28 cellular contexts compared by ENCODE assay signal in genomic region chr7:66518151-66518691, GRCh38.
"Had no signal": no experiment of that assay in that cellular context is flagged by ENCODE, and none has a peak within 500 bp of the region (broad histone marks: within the 10 kb centered on the region; RNA-seq: fewer than 3 reads in every experiment).

No MANE protein-coding gene starts in this region.

- H3K4me1 ChIP-seq: breast epithelium, heart left ventricle, spleen, vagina had no signal

- H3K9me3 Mint-ChIP-seq: activated CD4-positive, alpha-beta memory T cell treated with anti-CD3 and anti-CD28 coated beads for 36 hours; activated naive CD4-positive, alpha-beta T cell treated with anti-CD3 and anti-CD28 coated beads for 36 hours; activated naive CD8-positive, alpha-beta T cell treated with anti-CD3 and anti-CD28 coated beads, Interleukin-2, amount 10 ng/mL, durations not matched to agents 7 days and 5 days; activated T-helper 1 cell treated with anti-CD3 and anti-CD28 coated beads, Interleukin-12 subunit alpha, Interleukin-12 subunit beta, Interleukin-2, Interleukin-4 antibody, amounts not matched to agents 30 ng/mL and 10 ng/mL and 1 ng/mL, durations not matched to agents 14 hours and 24 hours and 36 hours; endodermal cell; mesothelial cell of epicardium; naive B cell; stimulated activated naive CD8-positive, alpha-beta T cell treated with anti-CD3 and anti-CD28 coated beads, Interleukin-15, Interleukin-2, amounts not matched to agents 100 ng/mL and 50 ng/mL, for 24 hours; T-helper 1 cell treated with Interleukin-12 subunit alpha and Interleukin-12 subunit beta and Interleukin-4 antibody, amounts not matched to agents 30 μg/mL and 1 μg/mL, for 36 hours had no signal

- DNase-seq: activated CD4-positive, alpha-beta memory T cell treated with anti-CD3 and anti-CD28 coated beads for 36 hours; activated CD4-positive, alpha-beta T cell treated with anti-CD3 and anti-CD28 coated beads for 4 hours; activated CD8-positive, alpha-beta memory T cell treated with anti-CD3 and anti-CD28 coated beads, Interleukin-2, amount 50 U/mL, for 4 hours; activated effector memory CD4-positive, alpha-beta T cell treated with anti-CD3 and anti-CD28 coated beads, Interleukin-2, amount 50 U/mL, for 16 hours; activated naive CD4-positive, alpha-beta T cell treated with anti-CD3 and anti-CD28 coated beads for 36 hours; activated naive CD8-positive, alpha-beta T cell treated with anti-CD3 and anti-CD28 coated beads, Interleukin-2, amount 10 ng/mL, durations not matched to agents 7 days and 5 days; activated T-cell treated with anti-CD3 and anti-CD28 coated beads, Interleukin-2, amount 50 U/mL, for 1 hour; amniotic stem cell; central memory CD4-positive, alpha-beta T cell; endodermal cell; foreskin fibroblast; heart left ventricle; naive B cell; spleen; stimulated activated CD4-positive, alpha-beta T cell treated with anti-CD3 and anti-CD28 coated beads, Interleukin-2, amount 100 ng/mL, for 48 hours; SW 1271; T-helper 9 cell; trophoblast cell had no signal

- H3K27me3 ChIP-seq: breast epithelium, heart left ventricle, ovary, spleen, vagina had no signal

- H3K27me3 Mint-ChIP-seq: activated CD4-positive, alpha-beta memory T cell treated with anti-CD3 and anti-CD28 coated beads for 36 hours; activated naive CD8-positive, alpha-beta T cell treated with anti-CD3 and anti-CD28 coated beads, Interleukin-2, amount 10 ng/mL, durations not matched to agents 7 days and 5 days; naive B cell; stimulated activated naive CD8-positive, alpha-beta T cell treated with anti-CD3 and anti-CD28 coated beads, Interleukin-15, Interleukin-2, amounts not matched to agents 100 ng/mL and 50 ng/mL, for 24 hours had no signal

- H3K36me3 Mint-ChIP-seq: activated CD4-positive, alpha-beta memory T cell treated with anti-CD3 and anti-CD28 coated beads for 36 hours; activated naive CD8-positive, alpha-beta T cell treated with anti-CD3 and anti-CD28 coated beads, Interleukin-2, amount 10 ng/mL, durations not matched to agents 7 days and 5 days; mesothelial cell of epicardium; naive B cell had no signal

- H3K4me3 ChIP-seq: breast epithelium, heart left ventricle, ovary, spleen, thoracic aorta, vagina had no signal

- H3K9me3 ChIP-seq: breast epithelium, heart left ventricle, neutrophil, ovary, spleen, thoracic aorta, vagina had no signal

- H3K36me3 ChIP-seq: breast epithelium, heart left ventricle, neutrophil, ovary, spleen, thoracic aorta, vagina had no signal

- H3K27ac Mint-ChIP-seq: activated CD4-positive, alpha-beta memory T cell treated with anti-CD3 and anti-CD28 coated beads for 36 hours; activated naive CD4-positive, alpha-beta T cell treated with anti-CD3 and anti-CD28 coated beads for 36 hours; activated naive CD8-positive, alpha-beta T cell treated with anti-CD3 and anti-CD28 coated beads, Interleukin-2, amount 10 ng/mL, durations not matched to agents 7 days and 5 days; activated T-helper 1 cell treated with anti-CD3 and anti-CD28 coated beads, Interleukin-12 subunit alpha, Interleukin-12 subunit beta, Interleukin-2, Interleukin-4 antibody, amounts not matched to agents 30 ng/mL and 10 ng/mL and 1 ng/mL, durations not matched to agents 14 hours and 24 hours and 36 hours; endodermal cell; mesothelial cell of epicardium; naive B cell; stimulated activated naive CD8-positive, alpha-beta T cell treated with anti-CD3 and anti-CD28 coated beads, Interleukin-15, Interleukin-2, amounts not matched to agents 100 ng/mL and 50 ng/mL, for 24 hours; T-helper 1 cell treated with Interleukin-12 subunit alpha and Interleukin-12 subunit beta and Interleukin-4 antibody, amounts not matched to agents 30 μg/mL and 1 μg/mL, for 36 hours had no signal

- H3K27ac ChIP-seq: breast epithelium, heart left ventricle, neutrophil, ovary, spleen, thoracic aorta, vagina, VCaP had no signal

- H3K4me1 Mint-ChIP-seq: activated naive CD8-positive, alpha-beta T cell treated with anti-CD3 and anti-CD28 coated beads, Interleukin-2, amount 10 ng/mL, durations not matched to agents 7 days and 5 days; endodermal cell; mesothelial cell of epicardium had no signal

- H3K4me3 Mint-ChIP-seq: activated CD4-positive, alpha-beta memory T cell treated with anti-CD3 and anti-CD28 coated beads for 36 hours; activated naive CD4-positive, alpha-beta T cell treated with anti-CD3 and anti-CD28 coated beads for 36 hours; activated naive CD8-positive, alpha-beta T cell treated with anti-CD3 and anti-CD28 coated beads, Interleukin-2, amount 10 ng/mL, durations not matched to agents 7 days and 5 days; activated T-helper 1 cell treated with anti-CD3 and anti-CD28 coated beads, Interleukin-12 subunit alpha, Interleukin-12 subunit beta, Interleukin-2, Interleukin-4 antibody, amounts not matched to agents 30 ng/mL and 10 ng/mL and 1 ng/mL, durations not matched to agents 14 hours and 24 hours and 36 hours; endodermal cell; mesothelial cell of epicardium; naive B cell; stimulated activated naive CD8-positive, alpha-beta T cell treated with anti-CD3 and anti-CD28 coated beads, Interleukin-15, Interleukin-2, amounts not matched to agents 100 ng/mL and 50 ng/mL, for 24 hours; T-helper 1 cell treated with Interleukin-12 subunit alpha and Interleukin-12 subunit beta and Interleukin-4 antibody, amounts not matched to agents 30 μg/mL and 1 μg/mL, for 36 hours had no signal
